Comparison of ENCODE assay signal across 8 cellular contexts in the genomic region with DNA sequence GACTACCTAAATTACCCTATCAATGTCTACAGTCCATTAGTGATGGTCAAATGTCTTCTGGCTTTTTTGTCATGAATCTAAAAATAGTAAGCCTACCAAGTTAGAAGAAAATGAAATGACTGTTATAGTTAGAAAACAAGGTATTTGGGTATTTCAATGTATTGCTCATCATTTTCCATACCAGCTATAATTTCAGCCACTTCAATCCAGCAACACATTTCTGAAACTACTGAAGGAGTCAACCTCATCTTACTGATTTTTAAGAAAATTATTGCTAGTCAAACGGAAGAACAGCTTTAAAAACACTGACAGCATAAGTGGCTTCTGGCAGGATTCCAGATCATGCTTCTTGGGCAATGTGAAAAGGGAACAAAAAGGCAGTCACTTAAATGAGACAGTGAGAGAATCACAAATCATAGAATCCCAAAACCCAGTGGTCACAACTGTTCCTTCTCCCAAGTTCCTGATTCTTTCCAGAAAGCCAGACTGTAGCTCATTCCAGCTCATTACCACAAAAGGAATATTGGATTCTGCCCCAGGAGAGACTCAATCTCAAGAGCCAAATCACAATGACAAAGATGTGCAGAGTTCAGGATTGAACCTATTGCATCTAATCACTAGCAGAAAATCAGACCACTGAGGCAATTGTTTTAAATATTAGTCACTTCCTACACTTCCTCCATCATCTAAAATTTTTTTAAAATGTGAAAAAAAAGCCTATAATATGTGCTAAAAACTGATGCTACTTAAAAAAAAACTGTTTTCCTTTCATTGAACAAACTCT.
DNase-seq lines count a peak whose midpoint lies in the region; ATAC-seq and TF ChIP-seq lines count a peak whose summit lies in the region.

No MANE protein-coding gene starts in this region.

- no peaks in the 10 kb centered on the region for H3K9me3 Mint-ChIP-seq in CD8-positive, alpha-beta memory T cell
- peaks cover 0 to 11% of the 10 kb centered on the region in 2 donors for H3K9me3 Mint-ChIP-seq in activated naive CD4-positive, alpha-beta T cell treated with anti-CD3 and anti-CD28 coated beads, Interleukin-2, amount 50 U/mL, for 72 hours

- H3K27me3 Mint-ChIP-seq in CD8-positive, alpha-beta memory T cell: no peaks in the 10 kb centered on the region

- no peaks in the 10 kb centered on the region for H3K27me3 ChIP-seq in CD8-positive, alpha-beta memory T cell (ENCODE audit: insufficient read depth, low read length, poor library complexity, severe bottlenecking)
- no peaks in the 10 kb centered on the region for H3K27me3 ChIP-seq in dorsolateral prefrontal cortex

- no peak overlapping the region for H3K27ac ChIP-seq in CD8-positive, alpha-beta memory T cell (ENCODE audit: low read depth, low read length)
- H3K27ac ChIP-seq in dorsolateral prefrontal cortex (no peak overlapping the region), OCI-LY7 (ENCODE audit: low read depth, low read length, poor library complexity, severe bottlenecking) (no peak overlapping the region)

- CTCF ChIA-PET in CD8-positive, alpha-beta memory T cell (lab: Charles Lee): no interaction called here
- CTCF ChIA-PET in OCI-LY7 (lab: Charles Lee; ENCODE audit: unreplicated experiment): no interaction called here

- DNase-seq in CD8-positive, alpha-beta memory T cell: peak in 1 of 5 donors; percentile 36
- DNase-seq in Kasumi-1 (lab: John Stamatoyannopoulos, UW): peak; percentile 53 to 58
- DNase-seq in activated naive CD4-positive, alpha-beta T cell treated with anti-CD3 and anti-CD28 coated beads, Interleukin-2, amount 50 U/mL, for 72 hours (ENCODE audit: low spot score in 2 of 2): peak in 1 of 2 donors; percentile 66
- DNase-seq in renal cortical epithelial cell (ENCODE audit: low read depth): peak; percentile 18
- no peak for DNase-seq in occipital lobe (lab: John Stamatoyannopoulos, UW)
- no peak for DNase-seq in dorsolateral prefrontal cortex
- no peak for DNase-seq in OCI-LY7 (ENCODE audit: low spot score)

- peak; percentile 54 for ATAC-seq in GM19372 (IDR thresholded peaks at IDR 0.05; ENCODE audit: low read depth, unreplicated experiment)
- peak; percentile 71 to 77 for ATAC-seq in activated naive CD4-positive, alpha-beta T cell treated with anti-CD3 and anti-CD28 coated beads, Interleukin-2, amount 50 U/mL, for 72 hours

- peak overlapping the region in 1 of 7 donors; percentile 16 for H3K4me3 Mint-ChIP-seq in CD8-positive, alpha-beta memory T cell

- peaks cover 0 to 2% (median 0%) of the 10 kb centered on the region in 3 donors for H3K36me3 Mint-ChIP-seq in CD8-positive, alpha-beta memory T cell
- H3K36me3 Mint-ChIP-seq in activated naive CD4-positive, alpha-beta T cell treated with anti-CD3 and anti-CD28 coated beads, Interleukin-2, amount 50 U/mL, for 72 hours: peaks cover 0 to 9% of the 10 kb centered on the region in 2 donors

- no peak overlapping the region for H3K4me2 ChIP-seq in OCI-LY7 (ENCODE audit: low read length)

- H3K4me3 ChIP-seq in CD8-positive, alpha-beta memory T cell (ENCODE audit: low read length): peak overlapping the region; percentile 2
- H3K4me3 ChIP-seq in dorsolateral prefrontal cortex (peak overlapping the region in 1 of 59 donors; percentile 10), OCI-LY7 (ENCODE audit: low read depth, low read length, poor library complexity, severe bottlenecking) (no peak overlapping the region)

- H3K36me3 ChIP-seq in CD8-positive, alpha-beta memory T cell (ENCODE audit: insufficient read depth, low read length): no peaks in the 10 kb centered on the region
- H3K36me3 ChIP-seq in OCI-LY7 (ENCODE audit: insufficient read depth, low read length): no peaks in the 10 kb centered on the region

- H3K9me3 ChIP-seq in CD8-positive, alpha-beta memory T cell (ENCODE audit: low read length): no peaks in the 10 kb centered on the region
- H3K9me3 ChIP-seq in OCI-LY7 (ENCODE audit: low read length): no peaks in the 10 kb centered on the region

- no peaks in the 10 kb centered on the region for H3K79me2 ChIP-seq in OCI-LY7 (ENCODE audit: insufficient read depth, low read depth, low read length)

- H3K4me1 Mint-ChIP-seq in CD8-positive, alpha-beta memory T cell: peaks cover 43 to 55% (median 51%) of the 10 kb centered on the region in 3 donors

- peak overlapping the region in 3 of 8 donors; percentile 0 to 78 (median 26) for H3K27ac Mint-ChIP-seq in CD8-positive, alpha-beta memory T cell
- H3K27ac Mint-ChIP-seq in activated naive CD4-positive, alpha-beta T cell treated with anti-CD3 and anti-CD28 coated beads, Interleukin-2, amount 50 U/mL, for 72 hours: peak overlapping the region; percentile 95 to 97

- POLR2A ChIA-PET in CD8-positive, alpha-beta memory T cell (lab: Charles Lee): no interaction called here
- POLR2A ChIA-PET in OCI-LY7 (lab: Charles Lee): interaction anchor here (1.1 kb wide), 1 partner anchor 11 kb away, joined by 3 read pairs; no protein-coding TSS in a partner anchor

- no peaks in the 10 kb centered on the region for H3K9me2 ChIP-seq in OCI-LY7 (ENCODE audit: insufficient read depth, low read length)

- TF ChIP-seq CTCF in dorsolateral prefrontal cortex (IDR thresholded peaks at IDR 0.05 in 54 of 56, conservative IDR thresholded peaks at IDR 0.05 in 2 of 56; ENCODE audit: low read depth in 1 of 56, partially characterized antibody in 56 of 56) (no peak), OCI-LY7 (conservative IDR thresholded peaks at IDR 0.05; ENCODE audit: low read length) (no peak)

- H3K4me1 ChIP-seq in CD8-positive, alpha-beta memory T cell (ENCODE audit: insufficient read depth, low read length): peaks cover 50% of the 10 kb centered on the region
- H3K4me1 ChIP-seq in OCI-LY7 (ENCODE audit: insufficient read depth, low read length, poor library complexity, severe bottlenecking): no peaks in the 10 kb centered on the region

- BruUV-seq in OCI-LY7 (replicated peaks; lab: Mats Ljungman, UMichigan): no TSS peak

- intact Hi-C loops in dorsolateral prefrontal cortex (cut with DNase I) (no loop called here), OCI-LY7 (cut with micrococcal nuclease; ENCODE audit: unreplicated experiment) (no loop called here)

- no peaks in the 10 kb centered on the region for H4K20me1 ChIP-seq in OCI-LY7 (ENCODE audit: insufficient read depth, low read length)

- no peak overlapping the region for H2AFZ ChIP-seq in OCI-LY7 (ENCODE audit: low read length)

Comparison
In these comparisons a context has a peak if more than half of its experiments do, and no peak if none do; other contexts are left out.
1. DNase-seq: peak in Kasumi-1 (2 of 2) and renal cortical epithelial cell (single experiment); none in occipital lobe (single experiment), dorsolateral prefrontal cortex (0 of 10) and OCI-LY7 (single experiment).